In the genomic region with DNA sequence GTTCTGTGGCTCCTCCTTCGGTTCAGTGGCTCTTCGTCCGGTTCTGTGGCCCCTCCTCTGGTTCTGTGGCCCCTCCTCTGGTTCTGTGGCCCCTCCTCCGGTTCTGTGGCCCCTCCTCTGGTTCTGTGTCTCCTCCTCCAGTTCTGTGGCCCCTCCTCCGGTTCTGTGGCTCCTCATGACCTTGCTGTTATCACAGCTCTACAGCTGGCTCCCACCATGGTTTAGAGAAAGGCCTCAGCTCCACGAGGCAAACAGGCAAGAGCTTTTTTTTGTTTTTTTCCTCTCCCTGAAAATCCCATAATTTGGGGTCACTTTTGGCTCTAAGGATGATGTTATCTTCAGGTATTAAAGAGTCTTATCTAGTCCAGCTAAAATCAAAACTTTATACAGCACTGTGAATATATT, we compare ENCODE assay signal across 1 cellular context.
TF ChIP-seq lines count a peak whose summit lies in the region.

No MANE protein-coding gene starts in this region.

TF ChIP-seq in K562, 482 proteins besides CTCF, POLR2A, EP300 and RAD21 (continued from another document and continues in another):
- peak in 1 of 2 experiments; percentile 50; a peak in 1 of 3 replicates for TF ChIP-seq CBX3 (IDR thresholded peaks at IDR 0.05; ENCODE audit: borderline replicate concordance in 1 of 2, low read length in 2 of 2)
- no peak for TF ChIP-seq BRD9 (IDR thresholded peaks at IDR 0.05; ENCODE audit: low read depth, partially characterized antibody)
- no peak for TF ChIP-seq CBFB (CRISPR knock-in tag; IDR thresholded peaks at IDR 0.05)
- TF ChIP-seq ETV1 (tag; conservative IDR thresholded peaks at IDR 0.05; ENCODE audit: low read depth): no peak
- no peak for TF ChIP-seq MEF2A (IDR thresholded peaks at IDR 0.05; ENCODE audit: control insufficient read depth, low read depth, low read length)
- peak; percentile 81 for TF ChIP-seq MTA2 (IDR thresholded peaks at IDR 0.05; ENCODE audit: low read depth)
- TF ChIP-seq ZC3H11A (IDR thresholded peaks at IDR 0.05; ENCODE audit: low read depth, low read length): no peak
- no peak for TF ChIP-seq PRPF4 (IDR thresholded peaks at IDR 0.05; ENCODE audit: insufficient read depth, low read depth, low read length, poor library complexity, severe bottlenecking)
- peak; percentile 37; the same call in 1 of the 2 replicates for TF ChIP-seq STAT5A (IDR thresholded peaks at IDR 0.05; ENCODE audit: borderline replicate concordance, low read length)
- no peak for TF ChIP-seq SUPT5H (IDR thresholded peaks at IDR 0.05)
- no peak for TF ChIP-seq POU5F1 (IDR thresholded peaks at IDR 0.05; ENCODE audit: borderline replicate concordance, low read depth, low read length, partially characterized antibody)
- TF ChIP-seq, protein P1, sequence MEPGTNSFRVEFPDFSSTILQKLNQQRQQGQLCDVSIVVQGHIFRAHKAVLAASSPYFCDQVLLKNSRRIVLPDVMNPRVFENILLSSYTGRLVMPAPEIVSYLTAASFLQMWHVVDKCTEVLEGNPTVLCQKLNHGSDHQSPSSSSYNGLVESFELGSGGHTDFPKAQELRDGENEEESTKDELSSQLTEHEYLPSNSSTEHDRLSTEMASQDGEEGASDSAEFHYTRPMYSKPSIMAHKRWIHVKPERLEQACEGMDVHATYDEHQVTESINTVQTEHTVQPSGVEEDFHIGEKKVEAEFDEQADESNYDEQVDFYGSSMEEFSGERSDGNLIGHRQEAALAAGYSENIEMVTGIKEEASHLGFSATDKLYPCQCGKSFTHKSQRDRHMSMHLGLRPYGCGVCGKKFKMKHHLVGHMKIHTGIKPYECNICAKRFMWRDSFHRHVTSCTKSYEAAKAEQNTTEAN (CRISPR knock-in tag; IDR thresholded peaks at IDR 0.05): no peak
- TF ChIP-seq SMARCC2 (IDR thresholded peaks at IDR 0.05; ENCODE audit: low read depth): peak; percentile 54; the same call in 1 of the 2 replicates
- TF ChIP-seq WHSC1 (IDR thresholded peaks at IDR 0.05; ENCODE audit: low read length): no peak
- TF ChIP-seq RB1 (IDR thresholded peaks at IDR 0.05; ENCODE audit: low read depth): no peak
- 0 out of 2 replicates have a peak, but pooled peaks have one; percentile 19 for TF ChIP-seq ZEB2 (IDR thresholded peaks at IDR 0.05)
- TF ChIP-seq ZNF140 (CRISPR knock-in tag; IDR thresholded peaks at IDR 0.05): 0 out of 2 replicates have a peak, but pooled peaks have one; percentile 39
- TF ChIP-seq, protein P2, sequence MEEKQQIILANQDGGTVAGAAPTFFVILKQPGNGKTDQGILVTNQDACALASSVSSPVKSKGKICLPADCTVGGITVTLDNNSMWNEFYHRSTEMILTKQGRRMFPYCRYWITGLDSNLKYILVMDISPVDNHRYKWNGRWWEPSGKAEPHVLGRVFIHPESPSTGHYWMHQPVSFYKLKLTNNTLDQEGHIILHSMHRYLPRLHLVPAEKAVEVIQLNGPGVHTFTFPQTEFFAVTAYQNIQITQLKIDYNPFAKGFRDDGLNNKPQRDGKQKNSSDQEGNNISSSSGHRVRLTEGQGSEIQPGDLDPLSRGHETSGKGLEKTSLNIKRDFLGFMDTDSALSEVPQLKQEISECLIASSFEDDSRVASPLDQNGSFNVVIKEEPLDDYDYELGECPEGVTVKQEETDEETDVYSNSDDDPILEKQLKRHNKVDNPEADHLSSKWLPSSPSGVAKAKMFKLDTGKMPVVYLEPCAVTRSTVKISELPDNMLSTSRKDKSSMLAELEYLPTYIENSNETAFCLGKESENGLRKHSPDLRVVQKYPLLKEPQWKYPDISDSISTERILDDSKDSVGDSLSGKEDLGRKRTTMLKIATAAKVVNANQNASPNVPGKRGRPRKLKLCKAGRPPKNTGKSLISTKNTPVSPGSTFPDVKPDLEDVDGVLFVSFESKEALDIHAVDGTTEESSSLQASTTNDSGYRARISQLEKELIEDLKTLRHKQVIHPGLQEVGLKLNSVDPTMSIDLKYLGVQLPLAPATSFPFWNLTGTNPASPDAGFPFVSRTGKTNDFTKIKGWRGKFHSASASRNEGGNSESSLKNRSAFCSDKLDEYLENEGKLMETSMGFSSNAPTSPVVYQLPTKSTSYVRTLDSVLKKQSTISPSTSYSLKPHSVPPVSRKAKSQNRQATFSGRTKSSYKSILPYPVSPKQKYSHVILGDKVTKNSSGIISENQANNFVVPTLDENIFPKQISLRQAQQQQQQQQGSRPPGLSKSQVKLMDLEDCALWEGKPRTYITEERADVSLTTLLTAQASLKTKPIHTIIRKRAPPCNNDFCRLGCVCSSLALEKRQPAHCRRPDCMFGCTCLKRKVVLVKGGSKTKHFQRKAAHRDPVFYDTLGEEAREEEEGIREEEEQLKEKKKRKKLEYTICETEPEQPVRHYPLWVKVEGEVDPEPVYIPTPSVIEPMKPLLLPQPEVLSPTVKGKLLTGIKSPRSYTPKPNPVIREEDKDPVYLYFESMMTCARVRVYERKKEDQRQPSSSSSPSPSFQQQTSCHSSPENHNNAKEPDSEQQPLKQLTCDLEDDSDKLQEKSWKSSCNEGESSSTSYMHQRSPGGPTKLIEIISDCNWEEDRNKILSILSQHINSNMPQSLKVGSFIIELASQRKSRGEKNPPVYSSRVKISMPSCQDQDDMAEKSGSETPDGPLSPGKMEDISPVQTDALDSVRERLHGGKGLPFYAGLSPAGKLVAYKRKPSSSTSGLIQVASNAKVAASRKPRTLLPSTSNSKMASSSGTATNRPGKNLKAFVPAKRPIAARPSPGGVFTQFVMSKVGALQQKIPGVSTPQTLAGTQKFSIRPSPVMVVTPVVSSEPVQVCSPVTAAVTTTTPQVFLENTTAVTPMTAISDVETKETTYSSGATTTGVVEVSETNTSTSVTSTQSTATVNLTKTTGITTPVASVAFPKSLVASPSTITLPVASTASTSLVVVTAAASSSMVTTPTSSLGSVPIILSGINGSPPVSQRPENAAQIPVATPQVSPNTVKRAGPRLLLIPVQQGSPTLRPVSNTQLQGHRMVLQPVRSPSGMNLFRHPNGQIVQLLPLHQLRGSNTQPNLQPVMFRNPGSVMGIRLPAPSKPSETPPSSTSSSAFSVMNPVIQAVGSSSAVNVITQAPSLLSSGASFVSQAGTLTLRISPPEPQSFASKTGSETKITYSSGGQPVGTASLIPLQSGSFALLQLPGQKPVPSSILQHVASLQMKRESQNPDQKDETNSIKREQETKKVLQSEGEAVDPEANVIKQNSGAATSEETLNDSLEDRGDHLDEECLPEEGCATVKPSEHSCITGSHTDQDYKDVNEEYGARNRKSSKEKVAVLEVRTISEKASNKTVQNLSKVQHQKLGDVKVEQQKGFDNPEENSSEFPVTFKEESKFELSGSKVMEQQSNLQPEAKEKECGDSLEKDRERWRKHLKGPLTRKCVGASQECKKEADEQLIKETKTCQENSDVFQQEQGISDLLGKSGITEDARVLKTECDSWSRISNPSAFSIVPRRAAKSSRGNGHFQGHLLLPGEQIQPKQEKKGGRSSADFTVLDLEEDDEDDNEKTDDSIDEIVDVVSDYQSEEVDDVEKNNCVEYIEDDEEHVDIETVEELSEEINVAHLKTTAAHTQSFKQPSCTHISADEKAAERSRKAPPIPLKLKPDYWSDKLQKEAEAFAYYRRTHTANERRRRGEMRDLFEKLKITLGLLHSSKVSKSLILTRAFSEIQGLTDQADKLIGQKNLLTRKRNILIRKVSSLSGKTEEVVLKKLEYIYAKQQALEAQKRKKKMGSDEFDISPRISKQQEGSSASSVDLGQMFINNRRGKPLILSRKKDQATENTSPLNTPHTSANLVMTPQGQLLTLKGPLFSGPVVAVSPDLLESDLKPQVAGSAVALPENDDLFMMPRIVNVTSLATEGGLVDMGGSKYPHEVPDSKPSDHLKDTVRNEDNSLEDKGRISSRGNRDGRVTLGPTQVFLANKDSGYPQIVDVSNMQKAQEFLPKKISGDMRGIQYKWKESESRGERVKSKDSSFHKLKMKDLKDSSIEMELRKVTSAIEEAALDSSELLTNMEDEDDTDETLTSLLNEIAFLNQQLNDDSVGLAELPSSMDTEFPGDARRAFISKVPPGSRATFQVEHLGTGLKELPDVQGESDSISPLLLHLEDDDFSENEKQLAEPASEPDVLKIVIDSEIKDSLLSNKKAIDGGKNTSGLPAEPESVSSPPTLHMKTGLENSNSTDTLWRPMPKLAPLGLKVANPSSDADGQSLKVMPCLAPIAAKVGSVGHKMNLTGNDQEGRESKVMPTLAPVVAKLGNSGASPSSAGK (IDR thresholded peaks at IDR 0.05): peak; percentile 90
- TF ChIP-seq, protein P3, sequence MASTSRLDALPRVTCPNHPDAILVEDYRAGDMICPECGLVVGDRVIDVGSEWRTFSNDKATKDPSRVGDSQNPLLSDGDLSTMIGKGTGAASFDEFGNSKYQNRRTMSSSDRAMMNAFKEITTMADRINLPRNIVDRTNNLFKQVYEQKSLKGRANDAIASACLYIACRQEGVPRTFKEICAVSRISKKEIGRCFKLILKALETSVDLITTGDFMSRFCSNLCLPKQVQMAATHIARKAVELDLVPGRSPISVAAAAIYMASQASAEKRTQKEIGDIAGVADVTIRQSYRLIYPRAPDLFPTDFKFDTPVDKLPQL (IDR thresholded peaks at IDR 0.05; ENCODE audit: extremely low read depth, insufficient read length): no peak
- peak; percentile 67 for TF ChIP-seq ZFX (CRISPR knock-in tag; IDR thresholded peaks at IDR 0.05)
- TF ChIP-seq, protein P4, sequence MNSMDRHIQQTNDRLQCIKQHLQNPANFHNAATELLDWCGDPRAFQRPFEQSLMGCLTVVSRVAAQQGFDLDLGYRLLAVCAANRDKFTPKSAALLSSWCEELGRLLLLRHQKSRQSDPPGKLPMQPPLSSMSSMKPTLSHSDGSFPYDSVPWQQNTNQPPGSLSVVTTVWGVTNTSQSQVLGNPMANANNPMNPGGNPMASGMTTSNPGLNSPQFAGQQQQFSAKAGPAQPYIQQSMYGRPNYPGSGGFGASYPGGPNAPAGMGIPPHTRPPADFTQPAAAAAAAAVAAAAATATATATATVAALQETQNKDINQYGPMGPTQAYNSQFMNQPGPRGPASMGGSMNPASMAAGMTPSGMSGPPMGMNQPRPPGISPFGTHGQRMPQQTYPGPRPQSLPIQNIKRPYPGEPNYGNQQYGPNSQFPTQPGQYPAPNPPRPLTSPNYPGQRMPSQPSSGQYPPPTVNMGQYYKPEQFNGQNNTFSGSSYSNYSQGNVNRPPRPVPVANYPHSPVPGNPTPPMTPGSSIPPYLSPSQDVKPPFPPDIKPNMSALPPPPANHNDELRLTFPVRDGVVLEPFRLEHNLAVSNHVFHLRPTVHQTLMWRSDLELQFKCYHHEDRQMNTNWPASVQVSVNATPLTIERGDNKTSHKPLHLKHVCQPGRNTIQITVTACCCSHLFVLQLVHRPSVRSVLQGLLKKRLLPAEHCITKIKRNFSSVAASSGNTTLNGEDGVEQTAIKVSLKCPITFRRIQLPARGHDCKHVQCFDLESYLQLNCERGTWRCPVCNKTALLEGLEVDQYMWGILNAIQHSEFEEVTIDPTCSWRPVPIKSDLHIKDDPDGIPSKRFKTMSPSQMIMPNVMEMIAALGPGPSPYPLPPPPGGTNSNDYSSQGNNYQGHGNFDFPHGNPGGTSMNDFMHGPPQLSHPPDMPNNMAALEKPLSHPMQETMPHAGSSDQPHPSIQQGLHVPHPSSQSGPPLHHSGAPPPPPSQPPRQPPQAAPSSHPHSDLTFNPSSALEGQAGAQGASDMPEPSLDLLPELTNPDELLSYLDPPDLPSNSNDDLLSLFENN (IDR thresholded peaks at IDR 0.05; ENCODE audit: low read depth in 2 of 2, low read length in 2 of 2): peak in 1 of 2 experiments; percentile 64; a peak in 1 of 4 replicates
- peak; percentile 20 to 67; a peak in 2 of 4 replicates for TF ChIP-seq MAZ (CRISPR knock-in tag; conservative IDR thresholded peaks at IDR 0.05 in 1 of 2, IDR thresholded peaks at IDR 0.05 in 1 of 2)
- TF ChIP-seq NBN (IDR thresholded peaks at IDR 0.05; ENCODE audit: low read depth): no peak
- TF ChIP-seq SNIP1 (IDR thresholded peaks at IDR 0.05; ENCODE audit: low read depth): no peak
- TF ChIP-seq IRF2 (CRISPR knock-in tag; IDR thresholded peaks at IDR 0.05): no peak
- 0 out of 4 replicates have a peak, but pooled peaks of 1 of the 2 experiments have one; percentile 16 for TF ChIP-seq TEAD1 (CRISPR knock-in tag; IDR thresholded peaks at IDR 0.05)
- TF ChIP-seq, protein P5, sequence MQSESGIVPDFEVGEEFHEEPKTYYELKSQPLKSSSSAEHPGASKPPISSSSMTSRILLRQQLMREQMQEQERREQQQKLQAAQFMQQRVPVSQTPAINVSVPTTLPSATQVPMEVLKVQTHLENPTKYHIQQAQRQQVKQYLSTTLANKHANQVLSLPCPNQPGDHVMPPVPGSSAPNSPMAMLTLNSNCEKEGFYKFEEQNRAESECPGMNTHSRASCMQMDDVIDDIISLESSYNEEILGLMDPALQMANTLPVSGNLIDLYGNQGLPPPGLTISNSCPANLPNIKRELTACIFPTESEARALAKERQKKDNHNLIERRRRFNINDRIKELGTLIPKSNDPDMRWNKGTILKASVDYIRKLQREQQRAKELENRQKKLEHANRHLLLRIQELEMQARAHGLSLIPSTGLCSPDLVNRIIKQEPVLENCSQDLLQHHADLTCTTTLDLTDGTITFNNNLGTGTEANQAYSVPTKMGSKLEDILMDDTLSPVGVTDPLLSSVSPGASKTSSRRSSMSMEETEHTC (IDR thresholded peaks at IDR 0.05): peak; percentile 83; the same call in 1 of the 2 replicates
- no peak for TF ChIP-seq PHF21A (IDR thresholded peaks at IDR 0.05; ENCODE audit: borderline replicate concordance, low read depth)
- TF ChIP-seq EGR1 (conservative IDR thresholded peaks at IDR 0.05): no peak
- TF ChIP-seq, protein P6, sequence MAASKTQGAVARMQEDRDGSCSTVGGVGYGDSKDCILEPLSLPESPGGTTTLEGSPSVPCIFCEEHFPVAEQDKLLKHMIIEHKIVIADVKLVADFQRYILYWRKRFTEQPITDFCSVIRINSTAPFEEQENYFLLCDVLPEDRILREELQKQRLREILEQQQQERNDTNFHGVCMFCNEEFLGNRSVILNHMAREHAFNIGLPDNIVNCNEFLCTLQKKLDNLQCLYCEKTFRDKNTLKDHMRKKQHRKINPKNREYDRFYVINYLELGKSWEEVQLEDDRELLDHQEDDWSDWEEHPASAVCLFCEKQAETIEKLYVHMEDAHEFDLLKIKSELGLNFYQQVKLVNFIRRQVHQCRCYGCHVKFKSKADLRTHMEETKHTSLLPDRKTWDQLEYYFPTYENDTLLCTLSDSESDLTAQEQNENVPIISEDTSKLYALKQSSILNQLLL (CRISPR knock-in tag; IDR thresholded peaks at IDR 0.05; ENCODE audit: borderline replicate concordance): no peak
- TF ChIP-seq DACH1 (IDR thresholded peaks at IDR 0.05; ENCODE audit: partially characterized antibody): no peak
- TF ChIP-seq ZNF146 (CRISPR knock-in tag; IDR thresholded peaks at IDR 0.05; ENCODE audit: unreplicated experiment): no peak
- peak; percentile 83 for TF ChIP-seq SMARCE1 (IDR thresholded peaks at IDR 0.05)
- TF ChIP-seq, protein P7, sequence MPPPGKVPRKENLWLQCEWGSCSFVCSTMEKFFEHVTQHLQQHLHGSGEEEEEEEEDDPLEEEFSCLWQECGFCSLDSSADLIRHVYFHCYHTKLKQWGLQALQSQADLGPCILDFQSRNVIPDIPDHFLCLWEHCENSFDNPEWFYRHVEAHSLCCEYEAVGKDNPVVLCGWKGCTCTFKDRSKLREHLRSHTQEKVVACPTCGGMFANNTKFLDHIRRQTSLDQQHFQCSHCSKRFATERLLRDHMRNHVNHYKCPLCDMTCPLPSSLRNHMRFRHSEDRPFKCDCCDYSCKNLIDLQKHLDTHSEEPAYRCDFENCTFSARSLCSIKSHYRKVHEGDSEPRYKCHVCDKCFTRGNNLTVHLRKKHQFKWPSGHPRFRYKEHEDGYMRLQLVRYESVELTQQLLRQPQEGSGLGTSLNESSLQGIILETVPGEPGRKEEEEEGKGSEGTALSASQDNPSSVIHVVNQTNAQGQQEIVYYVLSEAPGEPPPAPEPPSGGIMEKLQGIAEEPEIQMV (tag; conservative IDR thresholded peaks at IDR 0.05; ENCODE audit: low read depth): no peak
- TF ChIP-seq ZNF274 (IDR thresholded peaks at IDR 0.05; ENCODE audit: borderline replicate concordance, low read depth, low read length): no peak
